ENCODE assay signal across 13 cellular contexts in genomic region chr2:176134978-176135575, GRCh38. TPM values are rescaled to one million over a fixed set of nuclear protein-coding genes. Genes with fewer than 3 reads are reported as not detected.
DNase-seq lines count a peak whose midpoint lies in the region; ATAC-seq and TF ChIP-seq lines count a peak whose summit lies in the region.
"Had no signal": no experiment of that assay in that cellular context is flagged by ENCODE, and none has a peak within 500 bp of the region (broad histone marks: within the 10 kb centered on the region; RNA-seq: fewer than 3 reads in every experiment).

No MANE protein-coding gene starts in this region.

- peaks cover 31 to 53% (median 49%) of the 10 kb centered on the region in 3 donors for H3K4me1 Mint-ChIP-seq in CD8-positive, alpha-beta memory T cell
- H3K4me1 Mint-ChIP-seq in brain = peaks cover 56% of the 10 kb centered on the region

- no peaks in the 10 kb centered on the region for H4K20me1 ChIP-seq in neural cell (ENCODE audit: insufficient read depth)

- peaks cover 4% of the 10 kb centered on the region for H3K9me3 ChIP-seq in CD8-positive, alpha-beta memory T cell (ENCODE audit: low read length)
- peaks cover 4% of the 10 kb centered on the region for H3K9me3 ChIP-seq in neural cell (ENCODE audit: low read length)
- H3K9me3 ChIP-seq: tibial nerve had no signal

- ATAC-seq in HG02981 (IDR thresholded peaks at IDR 0.05; ENCODE audit: unreplicated experiment) (no peak), HG03196 (IDR thresholded peaks at IDR 0.05; ENCODE audit: unreplicated experiment) (no peak)

- no peak for TF ChIP-seq EP300 in neural cell (conservative IDR thresholded peaks at IDR 0.05; ENCODE audit: poor library complexity, severe bottlenecking)

- H3K9ac ChIP-seq in neural cell (ENCODE audit: low read length) = no peak overlapping the region

- H3K27ac ChIP-seq in CD8-positive, alpha-beta memory T cell (ENCODE audit: low read depth, low read length) = no peak overlapping the region
- no peak overlapping the region for H3K27ac ChIP-seq in neural cell (ENCODE audit: low read length)
- H3K27ac ChIP-seq: PC-9 had no signal

- H3K36me3 ChIP-seq in CD8-positive, alpha-beta memory T cell (ENCODE audit: insufficient read depth, low read length) = no peaks in the 10 kb centered on the region
- H3K36me3 ChIP-seq in neural cell (ENCODE audit: insufficient read depth, low read length) = no peaks in the 10 kb centered on the region
- H3K36me3 ChIP-seq: tibial nerve had no signal

- H3K36me3 Mint-ChIP-seq in CD8-positive, alpha-beta memory T cell = no peaks in the 10 kb centered on the region
- peaks cover 7% of the 10 kb centered on the region for H3K36me3 Mint-ChIP-seq in brain

- no peak overlapping the region for H3K4me2 ChIP-seq in neural cell (ENCODE audit: low read length)

- H3K27me3 Mint-ChIP-seq in CD8-positive, alpha-beta memory T cell = peaks cover 83 to 93% of the 10 kb centered on the region in 2 donors
- H3K27me3 Mint-ChIP-seq in brain = peaks cover 99% of the 10 kb centered on the region

- peaks cover 93% of the 10 kb centered on the region for H3K27me3 ChIP-seq in CD8-positive, alpha-beta memory T cell (ENCODE audit: insufficient read depth, low read length, poor library complexity, severe bottlenecking)
- peaks cover 99% of the 10 kb centered on the region for H3K27me3 ChIP-seq in neural cell (ENCODE audit: insufficient read depth, low read depth, low read length)

- H3K9me2 ChIP-seq in neural cell (ENCODE audit: insufficient read depth, low read length) = no peaks in the 10 kb centered on the region

- DNase-seq in CD8-positive, alpha-beta memory T cell = no peak
- DNase-seq in M059J (ENCODE audit: low read depth) (peak; percentile 46), SKM-1 (lab: John Stamatoyannopoulos, UW; ENCODE audit: unreplicated experiment) (no peak), NCI-H82 treated with DMSO at 0.1 percent for 48 hours (lab: John Stamatoyannopoulos, UW; ENCODE audit: unreplicated experiment) (no peak)
- DNase-seq: activated CD4-positive, alpha-beta T cell treated with anti-CD3 and anti-CD28 coated beads, Interleukin-2, amount 10 ng/mL, durations not matched to agents 7 days and 5 days; midbrain; PC-9; stimulated activated CD4-positive, alpha-beta T cell treated with anti-CD3 and anti-CD28 coated beads, Interleukin-2, amount 100 ng/mL, for 24 hours had no signal

- no peak overlapping the region for H2AFZ ChIP-seq in neural cell (ENCODE audit: low read depth, low read length)
- H2AFZ ChIP-seq: PC-9 had no signal

- peak overlapping the region in 2 of 8 donors; percentile 37 to 50 for H3K27ac Mint-ChIP-seq in CD8-positive, alpha-beta memory T cell
- peak overlapping the region in 3 of 5 experiments; percentile 29 to 93 (median 93) for H3K27ac Mint-ChIP-seq in brain
- H3K27ac Mint-ChIP-seq: activated CD4-positive, alpha-beta T cell treated with anti-CD3 and anti-CD28 coated beads, Interleukin-2, amount 10 ng/mL, durations not matched to agents 7 days and 5 days had no signal

- H3K4me1 ChIP-seq in CD8-positive, alpha-beta memory T cell (ENCODE audit: insufficient read depth, low read length) = peaks cover 28% of the 10 kb centered on the region

- TF ChIP-seq CTCF in brain (conservative IDR thresholded peaks at IDR 0.05) (peak in 1 of 2 experiments; percentile 34), neural cell (IDR thresholded peaks at IDR 0.05; ENCODE audit: poor library complexity, severe bottlenecking) (peak; percentile 49)

- no peaks in the 10 kb centered on the region for H3K79me2 ChIP-seq in neural cell (replicated peaks; ENCODE audit: insufficient read depth, low read length)

- peak; percentile 53 for TF ChIP-seq RAD21 in neural cell (conservative IDR thresholded peaks at IDR 0.05)

- POLR2A ChIA-PET in CD8-positive, alpha-beta memory T cell (lab: Charles Lee) = no interaction called here

- peak overlapping the region in 5 of 7 donors; percentile 32 to 84 (median 69) for H3K4me3 Mint-ChIP-seq in CD8-positive, alpha-beta memory T cell
- H3K4me3 Mint-ChIP-seq in brain = peak overlapping the region; percentile 15 to 90 (median 80)

- no peak overlapping the region for H3K4me3 ChIP-seq in CD8-positive, alpha-beta memory T cell (ENCODE audit: low read length)
- no peak overlapping the region for H3K4me3 ChIP-seq in neural cell (ENCODE audit: low read length)
- H3K4me3 ChIP-seq: PC-9 had no signal

- peaks cover 17 to 43% (median 34%) of the 10 kb centered on the region in 5 donors for H3K9me3 Mint-ChIP-seq in CD8-positive, alpha-beta memory T cell
- peaks cover 0 to 31% (median 16%) of the 10 kb centered on the region in 5 experiments for H3K9me3 Mint-ChIP-seq in brain
- H3K9me3 Mint-ChIP-seq: activated CD4-positive, alpha-beta T cell treated with anti-CD3 and anti-CD28 coated beads, Interleukin-2, amount 10 ng/mL, durations not matched to agents 7 days and 5 days had no signal

- no peaks in the 10 kb centered on the region for H3F3A ChIP-seq in neural cell (ENCODE audit: insufficient read depth, low read length, poor library complexity, severe bottlenecking)

- CTCF ChIA-PET in CD8-positive, alpha-beta memory T cell (lab: Charles Lee) = no interaction called here

TF ChIP-seq in neural cell, 6 proteins besides CTCF, POLR2A, EP300 and RAD21:
- TF ChIP-seq SMC3 (conservative IDR thresholded peaks at IDR 0.05; ENCODE audit: poor library complexity) (peak; percentile 64), MXI1 (conservative IDR thresholded peaks at IDR 0.05; ENCODE audit: poor library complexity, severe bottlenecking) (no peak)

RNA-seq across cellular contexts. Expression of gene HOXD8, which starts 5.6 kb away (rescaled TPM):
- total RNA-seq in CD8-positive, alpha-beta memory T cell = not detected
- polyA plus RNA-seq in CD8-positive, alpha-beta memory T cell = not detected
- 0.49 and 0.84 TPM in 2 replicates for total RNA-seq in M059J (2014; rRNA removed; shearing (Covaris generic))
- polyA plus RNA-seq in brain (ENCODE audit: insufficient read depth, low read depth, low replicate concordance) (10.0 TPM), neural cell (not detected in 2 replicates)
- polyA minus RNA-seq in neural cell = not detected in 2 replicates
- total RNA-seq: activated CD4-positive, alpha-beta T cell treated with anti-CD3 and anti-CD28 coated beads, Interleukin-2, amount 10 ng/mL, durations not matched to agents 7 days and 5 days had no signal

RNA-seq across cellular contexts. Expression of gene HOXD9, which starts 12.6 kb away (rescaled TPM):
- not detected for total RNA-seq in CD8-positive, alpha-beta memory T cell
- not detected for polyA plus RNA-seq in CD8-positive, alpha-beta memory T cell
- 0.57 and 0.86 TPM in 2 replicates for total RNA-seq in M059J (2014; rRNA removed; shearing (Covaris generic))
- polyA plus RNA-seq in brain (ENCODE audit: insufficient read depth, low read depth, low replicate concordance) = 8.9 TPM
- not detected in 2 replicates for polyA plus RNA-seq in neural cell
- not detected in 2 replicates for polyA minus RNA-seq in neural cell
- total RNA-seq: activated CD4-positive, alpha-beta T cell treated with anti-CD3 and anti-CD28 coated beads, Interleukin-2, amount 10 ng/mL, durations not matched to agents 7 days and 5 days; PC-9 had no signal

RNA-seq across cellular contexts. Expression of gene HOXD4, which starts 16.3 kb away (rescaled TPM):
- total RNA-seq in CD8-positive, alpha-beta memory T cell = not detected
- not detected for polyA plus RNA-seq in CD8-positive, alpha-beta memory T cell
- total RNA-seq in M059J (2014; rRNA removed; shearing (Covaris generic)) = 0.05 TPM in 1 of 2 replicates, not detected in the other
- not detected for polyA plus RNA-seq in brain (ENCODE audit: insufficient read depth, low read depth, low replicate concordance)
- not detected in 2 replicates for polyA plus RNA-seq in neural cell
- polyA minus RNA-seq in neural cell = not detected in 2 replicates
- total RNA-seq: activated CD4-positive, alpha-beta T cell treated with anti-CD3 and anti-CD28 coated beads, Interleukin-2, amount 10 ng/mL, durations not matched to agents 7 days and 5 days; PC-9 had no signal

RNA-seq across cellular contexts. Expression of gene HOXD10, which starts 18.5 kb away (rescaled TPM):
- not detected for total RNA-seq in CD8-positive, alpha-beta memory T cell
- not detected for polyA plus RNA-seq in CD8-positive, alpha-beta memory T cell
- total RNA-seq in M059J (2014; rRNA removed; shearing (Covaris generic)) = 9.3 and 15.0 TPM in 2 replicates
- polyA plus RNA-seq in brain (ENCODE audit: insufficient read depth, low read depth, low replicate concordance) (17.2 TPM), neural cell (not detected in 2 replicates)
- not detected in 2 replicates for polyA minus RNA-seq in neural cell
- total RNA-seq: activated CD4-positive, alpha-beta T cell treated with anti-CD3 and anti-CD28 coated beads, Interleukin-2, amount 10 ng/mL, durations not matched to agents 7 days and 5 days; PC-9 had no signal

RNA-seq across cellular contexts. Expression of gene HOXD3, which starts 22.0 kb away (rescaled TPM):
- not detected for total RNA-seq in CD8-positive, alpha-beta memory T cell
- polyA plus RNA-seq in CD8-positive, alpha-beta memory T cell = not detected
- total RNA-seq in M059J (2014; rRNA removed; shearing (Covaris generic)) = 0.12 and 0.30 TPM in 2 replicates
- polyA plus RNA-seq in brain (ENCODE audit: insufficient read depth, low read depth, low replicate concordance) (1.2 TPM), neural cell (not detected in 2 replicates)
- not detected in 2 replicates for polyA minus RNA-seq in neural cell
- total RNA-seq: activated CD4-positive, alpha-beta T cell treated with anti-CD3 and anti-CD28 coated beads, Interleukin-2, amount 10 ng/mL, durations not matched to agents 7 days and 5 days; PC-9 had no signal

Comparison
In these comparisons a context has a peak if more than half of its experiments do, and no peak if none do; other contexts are left out.
1. RNA of gene HOXD8, which starts 5.6 kb away (polyA plus RNA-seq): 10.0 TPM in brain (single experiment); not detected in CD8-positive, alpha-beta memory T cell (single experiment) and not detected in neural cell; every median in the first group is over 10 times any median in the second.